ENCODE assay signal across 8 cellular contexts in genomic region chr15:101250331-101250730, GRCh38. TPM values are rescaled to one million over a fixed set of nuclear protein-coding genes. Genes with fewer than 3 reads are reported as not detected.
DNase-seq lines count a peak whose midpoint lies in the region; ATAC-seq, FAIRE-seq and TF ChIP-seq lines count a peak whose summit lies in the region.

No MANE protein-coding gene starts in this region.

- H3K27ac Mint-ChIP-seq in CD14-positive monocyte (peak overlapping the region; percentile 71 to 92 (median 91)), astrocyte (ENCODE audit: unreplicated experiment) (peak overlapping the region; percentile 94)

- peak overlapping the region; percentile 97 for H3K4me2 ChIP-seq in astrocyte (ENCODE audit: low read length)

- TF ChIP-seq EP300 in suprapubic skin (IDR thresholded peaks at IDR 0.05): no peak

- TF ChIP-seq CTCF in CD14-positive monocyte (IDR thresholded peaks at IDR 0.05) (no peak), astrocyte (IDR thresholded peaks at IDR 0.05; ENCODE audit: insufficient read depth, low read depth, low read length) (no peak), suprapubic skin (IDR thresholded peaks at IDR 0.05) (no peak)

- WGBS in HUES64: 9% methylated on average over 4 of the region's 4 CpGs
- WGBS in suprapubic skin: 0% methylated on average over 4 of the region's 4 CpGs

- H3K9ac ChIP-seq in HUES64 (ENCODE audit: low read depth, low read length) (peak overlapping the region; percentile 77), astrocyte (ENCODE audit: low read length) (peak overlapping the region; percentile 95)

- peaks cover 18% of the 10 kb centered on the region for H3K36me3 ChIP-seq in HUES64 (ENCODE audit: insufficient read depth, low read length)
- peaks cover 14% of the 10 kb centered on the region for H3K36me3 ChIP-seq in astrocyte (ENCODE audit: insufficient read depth, low read length)
- no peaks in the 10 kb centered on the region for H3K36me3 ChIP-seq in suprapubic skin

- peaks cover 11% of the 10 kb centered on the region; the same call in 1 of the 2 replicates for H3K27me3 ChIP-seq in HUES64 (ENCODE audit: insufficient read depth, low read length)
- H3K27me3 ChIP-seq in astrocyte (ENCODE audit: insufficient read depth, low read length): no peaks in the 10 kb centered on the region
- H3K27me3 ChIP-seq in suprapubic skin: no peaks in the 10 kb centered on the region

- H3K4me3 ChIP-seq in HUES64 (ENCODE audit: low read length): peak overlapping the region; percentile 76
- peak overlapping the region; percentile 98 for H3K4me3 ChIP-seq in astrocyte (ENCODE audit: insufficient read depth, low read depth, low read length)
- H3K4me3 ChIP-seq in suprapubic skin: peak overlapping the region; percentile 87

- H2AFZ ChIP-seq in astrocyte (ENCODE audit: low read depth, low read length): no peak overlapping the region

- peaks cover under 1 to 11% (median 7%) of the 10 kb centered on the region in 3 donors for H3K27me3 Mint-ChIP-seq in CD14-positive monocyte (ENCODE audit: low read depth in 3 of 3)
- peaks cover 2% of the 10 kb centered on the region for H3K27me3 Mint-ChIP-seq in astrocyte (ENCODE audit: low read depth, unreplicated experiment)

- ATAC-seq in GM18867 (IDR thresholded peaks at IDR 0.05; ENCODE audit: unreplicated experiment) (no peak), GM21526 (IDR thresholded peaks at IDR 0.05; ENCODE audit: low FRiP score, unreplicated experiment) (no peak)

- no peaks in the 10 kb centered on the region for H3K9me3 ChIP-seq in HUES64 (ENCODE audit: insufficient read depth, low read depth, low read length)
- H3K9me3 ChIP-seq in astrocyte (ENCODE audit: insufficient read depth, low read depth, low read length): no peaks in the 10 kb centered on the region
- H3K9me3 ChIP-seq in suprapubic skin: no peaks in the 10 kb centered on the region

- H3K27ac ChIP-seq in HUES64 (ENCODE audit: low read depth, low read length) (no peak overlapping the region), astrocyte (ENCODE audit: low read depth, low read length) (peak overlapping the region; percentile 83), suprapubic skin (peak overlapping the region; percentile 90)

- H3K4me1 ChIP-seq in HUES64 (ENCODE audit: insufficient read depth, low read length) (peaks cover 25% of the 10 kb centered on the region), astrocyte (ENCODE audit: insufficient read depth, low read length) (peaks cover 17% of the 10 kb centered on the region), suprapubic skin (peaks cover 62% of the 10 kb centered on the region)

- H3K9me3 Mint-ChIP-seq in CD14-positive monocyte (no peaks in the 10 kb centered on the region), astrocyte (ENCODE audit: unreplicated experiment) (no peaks in the 10 kb centered on the region)

- H3K79me2 ChIP-seq in astrocyte (ENCODE audit: insufficient read depth, low read length): peaks cover 58% of the 10 kb centered on the region

- peaks cover 15 to 25% of the 10 kb centered on the region in 2 donors for H3K36me3 Mint-ChIP-seq in CD14-positive monocyte
- H3K36me3 Mint-ChIP-seq in astrocyte (ENCODE audit: low read depth, unreplicated experiment): peaks cover 3% of the 10 kb centered on the region

- H4K20me1 ChIP-seq in astrocyte (ENCODE audit: insufficient read depth, low read length): peaks cover 55% of the 10 kb centered on the region

- H3K4me1 Mint-ChIP-seq in CD14-positive monocyte: peaks cover 62% of the 10 kb centered on the region
- peaks cover 16% of the 10 kb centered on the region for H3K4me1 Mint-ChIP-seq in astrocyte (ENCODE audit: low read depth, unreplicated experiment)

- H3K4me3 Mint-ChIP-seq in CD14-positive monocyte (peak overlapping the region; percentile 95 to 96), astrocyte (ENCODE audit: unreplicated experiment) (peak overlapping the region; percentile 98)

- FAIRE-seq in astrocyte (lab: Jason Lieb, UNC): no peak

- intact Hi-C loops in CD14-positive monocyte (cut with micrococcal nuclease): loop anchor here (1.0 to 10.0 kb wide), 6 partner anchors 8 to 336 kb away; partner anchors contain the start of gene LRRK1 (in 1 of the 2)

- TF ChIP-seq POLR2A in suprapubic skin (IDR thresholded peaks at IDR 0.05): no peak

- DNase-seq in CD14-positive monocyte (ENCODE audit: low spot score) (no peak), astrocyte (ENCODE audit: low read depth) (peak; percentile 88), iris pigment epithelial cell (ENCODE audit: low read depth) (peak; percentile 67), suprapubic skin (ENCODE audit: low spot score in 2 of 2) (no peak), nucleus accumbens (lab: John Stamatoyannopoulos, UW) (no peak)

RNA-seq across cellular contexts. Expression of gene CHSY1, which starts 1.5 kb away (rescaled TPM):
- 1 to 10 TPM; 2.7 to 3.0 TPM for polyA plus RNA-seq in CD14-positive monocyte
- 32.4 TPM for polyA plus RNA-seq in HUES64 (2013, experiment 1 of 2)
- polyA plus RNA-seq in HUES64 (2013, experiment 2 of 2): 31.8 TPM
- total RNA-seq in astrocyte: 42.2 and 48.0 TPM in 2 replicates
- 10 to 100 TPM; 29.7 to 39.6 (median 30.5) TPM for total RNA-seq in suprapubic skin

RNA-seq across cellular contexts. Expression of gene SELENOS, which starts 27.0 kb away (rescaled TPM):
- polyA plus RNA-seq in CD14-positive monocyte: 10 to 100 TPM; 51.6 to 70.2 TPM
- polyA plus RNA-seq in HUES64 (2013, experiment 1 of 2): 43.4 TPM
- polyA plus RNA-seq in HUES64 (2013, experiment 2 of 2): 38.7 TPM
- 71.2 and 79.4 TPM in 2 replicates for total RNA-seq in astrocyte
- 10 to 100 TPM; 39.8 to 88.3 (median 50.2) TPM for total RNA-seq in suprapubic skin

RNA-seq across cellular contexts. Expression of gene SNRPA1, which starts 44.7 kb away (rescaled TPM):
- polyA plus RNA-seq in CD14-positive monocyte: 10 to 100 TPM; 23.8 to 35.4 TPM
- polyA plus RNA-seq in HUES64 (2013, experiment 1 of 2): 129 TPM
- 140 TPM for polyA plus RNA-seq in HUES64 (2013, experiment 2 of 2)
- 65.9 and 79.5 TPM in 2 replicates for total RNA-seq in astrocyte
- 100 to 1,000 TPM in 1 of 4 donors, 10 to 100 TPM in 3; 43.1 to 122 (median 48.2) TPM for total RNA-seq in suprapubic skin

Comparison
In these comparisons a context has a peak if more than half of its experiments do, and no peak if none do; other contexts are left out.
1. DNase-seq: peak in astrocyte (single experiment) and iris pigment epithelial cell (single experiment); none in CD14-positive monocyte (single experiment), suprapubic skin (0 of 2) and nucleus accumbens (0 of 56).
2. Peak in every context shown above with its lines, with median percentiles within 50 percentile points of each other: H3K4me3 ChIP-seq.